In the genomic region with DNA sequence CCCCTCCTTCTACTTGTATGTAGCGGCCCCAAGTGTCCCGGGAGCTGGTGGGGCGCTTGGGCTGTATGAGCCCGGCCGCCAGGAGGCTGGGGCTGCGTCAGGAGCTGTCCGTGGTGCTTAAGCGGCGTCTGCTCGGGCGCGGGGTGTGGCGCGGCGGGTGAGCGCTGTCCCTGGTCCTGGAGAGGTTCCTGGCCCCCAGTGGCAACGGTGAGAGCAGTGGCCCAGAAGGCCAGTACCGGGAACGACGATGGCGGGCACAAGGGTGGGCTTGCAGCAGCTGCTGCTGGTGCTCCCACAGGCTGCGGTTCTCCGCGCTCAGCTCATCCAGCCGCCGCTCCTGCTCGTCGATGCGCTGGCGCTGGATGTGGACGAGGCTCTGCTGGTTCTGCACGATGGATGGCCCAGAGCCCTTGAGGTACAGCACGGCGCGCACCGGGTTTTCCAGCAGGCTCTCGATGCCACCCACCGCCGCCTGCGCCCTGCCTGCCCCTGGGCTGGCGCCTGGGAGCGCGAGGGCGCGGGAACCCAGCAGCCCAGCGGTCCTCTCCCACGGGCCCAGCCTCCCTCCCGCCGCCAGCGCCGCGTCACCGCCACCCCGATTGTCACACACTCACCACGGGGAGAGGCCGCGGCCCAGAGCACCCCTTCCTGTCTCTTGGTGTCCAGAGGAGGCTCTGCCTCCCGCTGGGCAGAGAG, we compare ENCODE assay signal across 1 cellular context.
A peak's percentile ranks its signal among the peaks of the same experiment; 100 is the strongest.
TF ChIP-seq lines count a peak whose summit lies in the region.

No MANE protein-coding gene starts in this region.

TF ChIP-seq in HepG2, 621 proteins besides CTCF, POLR2A, EP300 and RAD21 (continued from another document and continues in another):
- TF ChIP-seq, protein P1, sequence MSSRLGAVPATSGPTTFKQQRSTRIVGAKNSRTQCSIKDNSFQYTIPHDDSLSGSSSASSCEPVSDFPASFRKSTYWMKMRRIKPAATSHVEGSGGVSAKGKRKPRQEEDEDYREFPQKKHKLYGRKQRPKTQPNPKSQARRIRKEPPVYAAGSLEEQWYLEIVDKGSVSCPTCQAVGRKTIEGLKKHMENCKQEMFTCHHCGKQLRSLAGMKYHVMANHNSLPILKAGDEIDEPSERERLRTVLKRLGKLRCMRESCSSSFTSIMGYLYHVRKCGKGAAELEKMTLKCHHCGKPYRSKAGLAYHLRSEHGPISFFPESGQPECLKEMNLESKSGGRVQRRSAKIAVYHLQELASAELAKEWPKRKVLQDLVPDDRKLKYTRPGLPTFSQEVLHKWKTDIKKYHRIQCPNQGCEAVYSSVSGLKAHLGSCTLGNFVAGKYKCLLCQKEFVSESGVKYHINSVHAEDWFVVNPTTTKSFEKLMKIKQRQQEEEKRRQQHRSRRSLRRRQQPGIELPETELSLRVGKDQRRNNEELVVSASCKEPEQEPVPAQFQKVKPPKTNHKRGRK (CRISPR knock-in tag; IDR thresholded peaks at IDR 0.05) = no peak
- TF ChIP-seq, protein P2, sequence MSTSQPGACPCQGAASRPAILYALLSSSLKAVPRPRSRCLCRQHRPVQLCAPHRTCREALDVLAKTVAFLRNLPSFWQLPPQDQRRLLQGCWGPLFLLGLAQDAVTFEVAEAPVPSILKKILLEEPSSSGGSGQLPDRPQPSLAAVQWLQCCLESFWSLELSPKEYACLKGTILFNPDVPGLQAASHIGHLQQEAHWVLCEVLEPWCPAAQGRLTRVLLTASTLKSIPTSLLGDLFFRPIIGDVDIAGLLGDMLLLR (CRISPR knock-in tag; IDR thresholded peaks at IDR 0.05) = peak; percentile 100
- TF ChIP-seq KLF6 (CRISPR knock-in tag; IDR thresholded peaks at IDR 0.05) = peak; percentile 100
- no peak for TF ChIP-seq RBM22 (optimal IDR thresholded peaks at IDR 0.05; ENCODE audit: low read length)
- TF ChIP-seq, protein P3, sequence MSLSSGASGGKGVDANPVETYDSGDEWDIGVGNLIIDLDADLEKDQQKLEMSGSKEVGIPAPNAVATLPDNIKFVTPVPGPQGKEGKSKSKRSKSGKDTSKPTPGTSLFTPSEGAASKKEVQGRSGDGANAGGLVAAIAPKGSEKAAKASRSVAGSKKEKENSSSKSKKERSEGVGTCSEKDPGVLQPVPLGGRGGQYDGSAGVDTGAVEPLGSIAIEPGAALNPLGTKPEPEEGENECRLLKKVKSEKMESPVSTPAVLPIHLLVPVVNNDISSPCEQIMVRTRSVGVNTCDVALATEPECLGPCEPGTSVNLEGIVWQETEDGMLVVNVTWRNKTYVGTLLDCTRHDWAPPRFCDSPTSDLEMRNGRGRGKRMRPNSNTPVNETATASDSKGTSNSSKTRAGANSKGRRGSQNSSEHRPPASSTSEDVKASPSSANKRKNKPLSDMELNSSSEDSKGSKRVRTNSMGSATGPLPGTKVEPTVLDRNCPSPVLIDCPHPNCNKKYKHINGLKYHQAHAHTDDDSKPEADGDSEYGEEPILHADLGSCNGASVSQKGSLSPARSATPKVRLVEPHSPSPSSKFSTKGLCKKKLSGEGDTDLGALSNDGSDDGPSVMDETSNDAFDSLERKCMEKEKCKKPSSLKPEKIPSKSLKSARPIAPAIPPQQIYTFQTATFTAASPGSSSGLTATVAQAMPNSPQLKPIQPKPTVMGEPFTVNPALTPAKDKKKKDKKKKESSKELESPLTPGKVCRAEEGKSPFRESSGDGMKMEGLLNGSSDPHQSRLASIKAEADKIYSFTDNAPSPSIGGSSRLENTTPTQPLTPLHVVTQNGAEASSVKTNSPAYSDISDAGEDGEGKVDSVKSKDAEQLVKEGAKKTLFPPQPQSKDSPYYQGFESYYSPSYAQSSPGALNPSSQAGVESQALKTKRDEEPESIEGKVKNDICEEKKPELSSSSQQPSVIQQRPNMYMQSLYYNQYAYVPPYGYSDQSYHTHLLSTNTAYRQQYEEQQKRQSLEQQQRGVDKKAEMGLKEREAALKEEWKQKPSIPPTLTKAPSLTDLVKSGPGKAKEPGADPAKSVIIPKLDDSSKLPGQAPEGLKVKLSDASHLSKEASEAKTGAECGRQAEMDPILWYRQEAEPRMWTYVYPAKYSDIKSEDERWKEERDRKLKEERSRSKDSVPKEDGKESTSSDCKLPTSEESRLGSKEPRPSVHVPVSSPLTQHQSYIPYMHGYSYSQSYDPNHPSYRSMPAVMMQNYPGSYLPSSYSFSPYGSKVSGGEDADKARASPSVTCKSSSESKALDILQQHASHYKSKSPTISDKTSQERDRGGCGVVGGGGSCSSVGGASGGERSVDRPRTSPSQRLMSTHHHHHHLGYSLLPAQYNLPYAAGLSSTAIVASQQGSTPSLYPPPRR (CRISPR knock-in tag; IDR thresholded peaks at IDR 0.05; ENCODE audit: borderline replicate concordance) = peak; percentile 92
- peak; percentile 98 for TF ChIP-seq PITX1 (CRISPR knock-in tag; IDR thresholded peaks at IDR 0.05)
- TF ChIP-seq NFKB2 (CRISPR knock-in tag; IDR thresholded peaks at IDR 0.05; ENCODE audit: borderline replicate concordance) = peak; percentile 100
- peak; percentile 68 for TF ChIP-seq CEBPG (CRISPR knock-in tag; IDR thresholded peaks at IDR 0.05)
- TF ChIP-seq, protein P4, sequence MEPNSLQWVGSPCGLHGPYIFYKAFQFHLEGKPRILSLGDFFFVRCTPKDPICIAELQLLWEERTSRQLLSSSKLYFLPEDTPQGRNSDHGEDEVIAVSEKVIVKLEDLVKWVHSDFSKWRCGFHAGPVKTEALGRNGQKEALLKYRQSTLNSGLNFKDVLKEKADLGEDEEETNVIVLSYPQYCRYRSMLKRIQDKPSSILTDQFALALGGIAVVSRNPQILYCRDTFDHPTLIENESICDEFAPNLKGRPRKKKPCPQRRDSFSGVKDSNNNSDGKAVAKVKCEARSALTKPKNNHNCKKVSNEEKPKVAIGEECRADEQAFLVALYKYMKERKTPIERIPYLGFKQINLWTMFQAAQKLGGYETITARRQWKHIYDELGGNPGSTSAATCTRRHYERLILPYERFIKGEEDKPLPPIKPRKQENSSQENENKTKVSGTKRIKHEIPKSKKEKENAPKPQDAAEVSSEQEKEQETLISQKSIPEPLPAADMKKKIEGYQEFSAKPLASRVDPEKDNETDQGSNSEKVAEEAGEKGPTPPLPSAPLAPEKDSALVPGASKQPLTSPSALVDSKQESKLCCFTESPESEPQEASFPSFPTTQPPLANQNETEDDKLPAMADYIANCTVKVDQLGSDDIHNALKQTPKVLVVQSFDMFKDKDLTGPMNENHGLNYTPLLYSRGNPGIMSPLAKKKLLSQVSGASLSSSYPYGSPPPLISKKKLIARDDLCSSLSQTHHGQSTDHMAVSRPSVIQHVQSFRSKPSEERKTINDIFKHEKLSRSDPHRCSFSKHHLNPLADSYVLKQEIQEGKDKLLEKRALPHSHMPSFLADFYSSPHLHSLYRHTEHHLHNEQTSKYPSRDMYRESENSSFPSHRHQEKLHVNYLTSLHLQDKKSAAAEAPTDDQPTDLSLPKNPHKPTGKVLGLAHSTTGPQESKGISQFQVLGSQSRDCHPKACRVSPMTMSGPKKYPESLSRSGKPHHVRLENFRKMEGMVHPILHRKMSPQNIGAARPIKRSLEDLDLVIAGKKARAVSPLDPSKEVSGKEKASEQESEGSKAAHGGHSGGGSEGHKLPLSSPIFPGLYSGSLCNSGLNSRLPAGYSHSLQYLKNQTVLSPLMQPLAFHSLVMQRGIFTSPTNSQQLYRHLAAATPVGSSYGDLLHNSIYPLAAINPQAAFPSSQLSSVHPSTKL (CRISPR knock-in tag; IDR thresholded peaks at IDR 0.05) = peak; percentile 95
- peak; percentile 98; the same call in 1 of the 2 replicates for TF ChIP-seq ZBTB3 (CRISPR knock-in tag; IDR thresholded peaks at IDR 0.05; ENCODE audit: borderline replicate concordance, low read depth)
- TF ChIP-seq NCOR1 (IDR thresholded peaks at IDR 0.05; ENCODE audit: borderline replicate concordance, low read length) = no peak
- TF ChIP-seq, protein P5, sequence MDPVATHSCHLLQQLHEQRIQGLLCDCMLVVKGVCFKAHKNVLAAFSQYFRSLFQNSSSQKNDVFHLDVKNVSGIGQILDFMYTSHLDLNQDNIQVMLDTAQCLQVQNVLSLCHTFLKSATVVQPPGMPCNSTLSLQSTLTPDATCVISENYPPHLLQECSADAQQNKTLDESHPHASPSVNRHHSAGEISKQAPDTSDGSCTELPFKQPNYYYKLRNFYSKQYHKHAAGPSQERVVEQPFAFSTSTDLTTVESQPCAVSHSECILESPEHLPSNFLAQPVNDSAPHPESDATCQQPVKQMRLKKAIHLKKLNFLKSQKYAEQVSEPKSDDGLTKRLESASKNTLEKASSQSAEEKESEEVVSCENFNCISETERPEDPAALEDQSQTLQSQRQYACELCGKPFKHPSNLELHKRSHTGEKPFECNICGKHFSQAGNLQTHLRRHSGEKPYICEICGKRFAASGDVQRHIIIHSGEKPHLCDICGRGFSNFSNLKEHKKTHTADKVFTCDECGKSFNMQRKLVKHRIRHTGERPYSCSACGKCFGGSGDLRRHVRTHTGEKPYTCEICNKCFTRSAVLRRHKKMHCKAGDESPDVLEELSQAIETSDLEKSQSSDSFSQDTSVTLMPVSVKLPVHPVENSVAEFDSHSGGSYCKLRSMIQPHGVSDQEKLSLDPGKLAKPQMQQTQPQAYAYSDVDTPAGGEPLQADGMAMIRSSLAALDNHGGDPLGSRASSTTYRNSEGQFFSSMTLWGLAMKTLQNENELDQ (CRISPR knock-in tag; IDR thresholded peaks at IDR 0.05; ENCODE audit: borderline replicate concordance) = peak; percentile 99
- TF ChIP-seq SALL1 (CRISPR knock-in tag; IDR thresholded peaks at IDR 0.05) = peak; percentile 100
- TF ChIP-seq MED1 (CRISPR knock-in tag; IDR thresholded peaks at IDR 0.05) = peak; percentile 95
- peak; percentile 96 for TF ChIP-seq ZNF572 (CRISPR knock-in tag; IDR thresholded peaks at IDR 0.05)
- no peak for TF ChIP-seq SMARCE1 (IDR thresholded peaks at IDR 0.05; ENCODE audit: borderline replicate concordance)
- TF ChIP-seq, protein P6, sequence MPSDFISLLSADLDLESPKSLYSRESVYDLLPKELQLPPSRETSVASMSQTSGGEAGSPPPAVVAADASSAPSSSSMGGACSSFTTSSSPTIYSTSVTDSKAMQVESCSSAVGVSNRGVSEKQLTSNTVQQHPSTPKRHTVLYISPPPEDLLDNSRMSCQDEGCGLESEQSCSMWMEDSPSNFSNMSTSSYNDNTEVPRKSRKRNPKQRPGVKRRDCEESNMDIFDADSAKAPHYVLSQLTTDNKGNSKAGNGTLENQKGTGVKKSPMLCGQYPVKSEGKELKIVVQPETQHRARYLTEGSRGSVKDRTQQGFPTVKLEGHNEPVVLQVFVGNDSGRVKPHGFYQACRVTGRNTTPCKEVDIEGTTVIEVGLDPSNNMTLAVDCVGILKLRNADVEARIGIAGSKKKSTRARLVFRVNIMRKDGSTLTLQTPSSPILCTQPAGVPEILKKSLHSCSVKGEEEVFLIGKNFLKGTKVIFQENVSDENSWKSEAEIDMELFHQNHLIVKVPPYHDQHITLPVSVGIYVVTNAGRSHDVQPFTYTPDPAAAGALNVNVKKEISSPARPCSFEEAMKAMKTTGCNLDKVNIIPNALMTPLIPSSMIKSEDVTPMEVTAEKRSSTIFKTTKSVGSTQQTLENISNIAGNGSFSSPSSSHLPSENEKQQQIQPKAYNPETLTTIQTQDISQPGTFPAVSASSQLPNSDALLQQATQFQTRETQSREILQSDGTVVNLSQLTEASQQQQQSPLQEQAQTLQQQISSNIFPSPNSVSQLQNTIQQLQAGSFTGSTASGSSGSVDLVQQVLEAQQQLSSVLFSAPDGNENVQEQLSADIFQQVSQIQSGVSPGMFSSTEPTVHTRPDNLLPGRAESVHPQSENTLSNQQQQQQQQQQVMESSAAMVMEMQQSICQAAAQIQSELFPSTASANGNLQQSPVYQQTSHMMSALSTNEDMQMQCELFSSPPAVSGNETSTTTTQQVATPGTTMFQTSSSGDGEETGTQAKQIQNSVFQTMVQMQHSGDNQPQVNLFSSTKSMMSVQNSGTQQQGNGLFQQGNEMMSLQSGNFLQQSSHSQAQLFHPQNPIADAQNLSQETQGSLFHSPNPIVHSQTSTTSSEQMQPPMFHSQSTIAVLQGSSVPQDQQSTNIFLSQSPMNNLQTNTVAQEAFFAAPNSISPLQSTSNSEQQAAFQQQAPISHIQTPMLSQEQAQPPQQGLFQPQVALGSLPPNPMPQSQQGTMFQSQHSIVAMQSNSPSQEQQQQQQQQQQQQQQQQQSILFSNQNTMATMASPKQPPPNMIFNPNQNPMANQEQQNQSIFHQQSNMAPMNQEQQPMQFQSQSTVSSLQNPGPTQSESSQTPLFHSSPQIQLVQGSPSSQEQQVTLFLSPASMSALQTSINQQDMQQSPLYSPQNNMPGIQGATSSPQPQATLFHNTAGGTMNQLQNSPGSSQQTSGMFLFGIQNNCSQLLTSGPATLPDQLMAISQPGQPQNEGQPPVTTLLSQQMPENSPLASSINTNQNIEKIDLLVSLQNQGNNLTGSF (CRISPR knock-in tag; IDR thresholded peaks at IDR 0.05) = peak; percentile 100
- peak; percentile 88 for TF ChIP-seq THAP11 (CRISPR knock-in tag; IDR thresholded peaks at IDR 0.05)
- TF ChIP-seq, protein P7, sequence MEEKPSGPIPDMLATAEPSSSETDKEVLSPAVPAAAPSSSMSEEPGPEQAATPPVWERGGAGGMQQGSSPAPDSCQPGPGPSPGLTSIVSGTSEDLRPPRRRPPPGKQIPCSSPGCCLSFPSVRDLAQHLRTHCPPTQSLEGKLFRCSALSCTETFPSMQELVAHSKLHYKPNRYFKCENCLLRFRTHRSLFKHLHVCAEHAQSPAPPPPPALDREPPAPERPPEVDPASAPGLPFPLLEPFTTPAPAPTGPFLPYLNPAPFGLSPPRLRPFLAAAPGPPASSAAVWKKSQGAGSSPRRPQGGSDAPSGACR (CRISPR knock-in tag; IDR thresholded peaks at IDR 0.05) = peak; percentile 100
- TF ChIP-seq ZNF703 (CRISPR knock-in tag; IDR thresholded peaks at IDR 0.05; ENCODE audit: borderline replicate concordance) = peak; percentile 99
- peak; percentile 99 for TF ChIP-seq ZNF577 (CRISPR knock-in tag; IDR thresholded peaks at IDR 0.05; ENCODE audit: borderline replicate concordance, low read depth)
- peak; percentile 99 for TF ChIP-seq GPN1 (CRISPR knock-in tag; IDR thresholded peaks at IDR 0.05; ENCODE audit: borderline replicate concordance)
- TF ChIP-seq KLF12 (CRISPR knock-in tag; IDR thresholded peaks at IDR 0.05; ENCODE audit: borderline replicate concordance) = peak; percentile 100
- TF ChIP-seq, protein P8, sequence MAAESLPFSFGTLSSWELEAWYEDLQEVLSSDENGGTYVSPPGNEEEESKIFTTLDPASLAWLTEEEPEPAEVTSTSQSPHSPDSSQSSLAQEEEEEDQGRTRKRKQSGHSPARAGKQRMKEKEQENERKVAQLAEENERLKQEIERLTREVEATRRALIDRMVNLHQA (CRISPR knock-in tag; IDR thresholded peaks at IDR 0.05) = peak; percentile 95; the same call in 1 of the 2 replicates
- peak; percentile 62; the same call in 1 of the 2 replicates for TF ChIP-seq ZNF460 (CRISPR knock-in tag; IDR thresholded peaks at IDR 0.05; ENCODE audit: borderline replicate concordance)
- peak; percentile 87 for TF ChIP-seq HMG20A (CRISPR knock-in tag; IDR thresholded peaks at IDR 0.05; ENCODE audit: borderline replicate concordance)
- TF ChIP-seq RARG (CRISPR knock-in tag; IDR thresholded peaks at IDR 0.05; ENCODE audit: low read depth) = peak; percentile 99
- TF ChIP-seq CBX5 (CRISPR knock-in tag; IDR thresholded peaks at IDR 0.05; ENCODE audit: borderline replicate concordance) = peak; percentile 99
- peak; percentile 100 for TF ChIP-seq ZNF446 (CRISPR knock-in tag; IDR thresholded peaks at IDR 0.05)
- TF ChIP-seq ZNF260 (CRISPR knock-in tag; IDR thresholded peaks at IDR 0.05; ENCODE audit: borderline replicate concordance, low read depth) = no peak
- no peak for TF ChIP-seq GATA4 (IDR thresholded peaks at IDR 0.05; ENCODE audit: borderline replicate concordance, low read depth)
- TF ChIP-seq MAFK (conservative IDR thresholded peaks at IDR 0.05 in 1 of 2, IDR thresholded peaks at IDR 0.05 in 1 of 2; ENCODE audit: low read length in 2 of 2) = no peak
- TF ChIP-seq, protein P9, sequence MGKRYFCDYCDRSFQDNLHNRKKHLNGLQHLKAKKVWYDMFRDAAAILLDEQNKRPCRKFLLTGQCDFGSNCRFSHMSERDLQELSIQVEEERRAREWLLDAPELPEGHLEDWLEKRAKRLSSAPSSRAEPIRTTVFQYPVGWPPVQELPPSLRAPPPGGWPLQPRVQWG (CRISPR knock-in tag; IDR thresholded peaks at IDR 0.05; ENCODE audit: borderline replicate concordance, low read depth) = peak; percentile 97
- peak; percentile 94 for TF ChIP-seq ZNF768 (CRISPR knock-in tag; IDR thresholded peaks at IDR 0.05)
- peak; percentile 99 for TF ChIP-seq ZNF550 (CRISPR knock-in tag; IDR thresholded peaks at IDR 0.05; ENCODE audit: borderline replicate concordance)
